ENCODE assay signal across 1 cellular context in the genomic region with DNA sequence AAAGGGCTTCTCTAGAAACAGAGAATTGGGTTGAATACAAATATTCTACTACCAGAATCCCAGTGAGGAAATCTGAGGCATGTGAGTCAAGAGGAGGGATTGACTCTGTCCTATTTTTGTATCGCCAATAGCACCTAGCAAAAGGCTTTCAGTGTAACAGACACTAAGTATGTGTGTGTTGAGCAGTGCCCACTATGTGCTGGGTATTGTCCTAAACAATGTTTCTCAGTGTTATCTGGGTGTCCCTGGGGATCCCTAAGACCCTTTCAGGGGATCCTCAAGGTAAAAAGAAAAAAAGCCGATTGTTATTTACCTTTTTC.
TF ChIP-seq lines count a peak whose summit lies in the region.

No MANE protein-coding gene starts in this region.

TF ChIP-seq in HCT116, 20 proteins besides CTCF, POLR2A, EP300 and RAD21 (continued from another document):
- TF ChIP-seq, protein P1, sequence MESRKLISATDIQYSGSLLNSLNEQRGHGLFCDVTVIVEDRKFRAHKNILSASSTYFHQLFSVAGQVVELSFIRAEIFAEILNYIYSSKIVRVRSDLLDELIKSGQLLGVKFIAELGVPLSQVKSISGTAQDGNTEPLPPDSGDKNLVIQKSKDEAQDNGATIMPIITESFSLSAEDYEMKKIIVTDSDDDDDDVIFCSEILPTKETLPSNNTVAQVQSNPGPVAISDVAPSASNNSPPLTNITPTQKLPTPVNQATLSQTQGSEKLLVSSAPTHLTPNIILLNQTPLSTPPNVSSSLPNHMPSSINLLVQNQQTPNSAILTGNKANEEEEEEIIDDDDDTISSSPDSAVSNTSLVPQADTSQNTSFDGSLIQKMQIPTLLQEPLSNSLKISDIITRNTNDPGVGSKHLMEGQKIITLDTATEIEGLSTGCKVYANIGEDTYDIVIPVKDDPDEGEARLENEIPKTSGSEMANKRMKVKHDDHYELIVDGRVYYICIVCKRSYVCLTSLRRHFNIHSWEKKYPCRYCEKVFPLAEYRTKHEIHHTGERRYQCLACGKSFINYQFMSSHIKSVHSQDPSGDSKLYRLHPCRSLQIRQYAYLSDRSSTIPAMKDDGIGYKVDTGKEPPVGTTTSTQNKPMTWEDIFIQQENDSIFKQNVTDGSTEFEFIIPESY (IDR thresholded peaks at IDR 0.05; ENCODE audit: extremely low read depth, insufficient replicate concordance, low read length), result no peak
- TF ChIP-seq SIN3A (IDR thresholded peaks at IDR 0.05; ENCODE audit: low read depth), result no peak
- TF ChIP-seq YY1 (IDR thresholded peaks at IDR 0.05; ENCODE audit: extremely low read depth, insufficient replicate concordance, low read depth, low read length), result no peak
